37 cellular contexts compared by ENCODE assay signal in the genomic region with DNA sequence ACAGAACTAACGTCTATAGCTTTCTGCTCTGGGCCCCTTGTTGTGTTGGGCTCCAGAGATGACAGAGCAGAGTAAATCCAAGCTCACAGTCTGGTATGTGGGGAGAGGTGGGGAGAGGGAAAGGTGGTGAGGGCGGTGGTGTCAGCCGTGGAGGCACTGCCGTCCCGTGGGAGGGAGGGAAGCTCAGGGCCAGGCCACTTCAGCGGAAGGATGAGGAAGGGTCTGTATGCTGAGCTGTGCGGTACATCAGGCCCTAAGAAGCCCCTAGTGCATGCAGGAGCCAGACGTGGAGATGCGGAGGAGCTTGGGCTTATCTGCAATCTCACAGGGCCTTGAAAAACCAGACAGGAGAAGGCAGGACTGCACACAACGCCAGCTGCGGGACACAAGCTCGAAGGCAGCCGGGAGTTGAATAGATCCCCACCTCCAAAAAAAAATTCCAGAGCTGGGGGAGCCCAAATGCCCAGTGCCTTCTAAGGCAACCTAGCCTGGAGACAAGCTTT. TPM values are rescaled to one million over a fixed set of nuclear protein-coding genes. Genes with fewer than 3 reads are reported as not detected.
"Had no signal": no experiment of that assay in that cellular context is flagged by ENCODE, and none has a peak within 500 bp of the region (broad histone marks: within the 10 kb centered on the region; RNA-seq: fewer than 3 reads in every experiment).

No MANE protein-coding gene starts in this region.

- H3K4me3 ChIP-seq: adrenal gland, body of pancreas, colonic mucosa, esophagus squamous epithelium, gastroesophageal sphincter had no signal

- H3K4me3 Mint-ChIP-seq: activated CD4-positive, alpha-beta memory T cell treated with anti-CD3 and anti-CD28 coated beads for 36 hours; activated CD4-positive, alpha-beta T cell treated with anti-CD3 and anti-CD28 coated beads for 36 hours; activated CD4-positive, alpha-beta T cell treated with anti-CD3 and anti-CD28 coated beads, Interleukin-2, amount 10 ng/mL, durations not matched to agents 24 days and 14 days; activated CD8-positive, alpha-beta memory T cell treated with anti-CD3 and anti-CD28 coated beads, Interleukin-2, amount 10 ng/mL, durations not matched to agents 7 days and 5 days; activated CD8-positive, alpha-beta T cell treated with anti-CD3 and anti-CD28 coated beads, Interleukin-2, amount 10 ng/mL, durations not matched to agents 7 days and 5 days; activated naive CD4-positive, alpha-beta T cell treated with anti-CD3 and anti-CD28 coated beads for 36 hours; activated naive CD4-positive, alpha-beta T cell treated with anti-CD3 and anti-CD28 coated beads, Interleukin-2, amount 50 U/mL, for 24 hours; activated naive CD8-positive, alpha-beta T cell treated with anti-CD3 and anti-CD28 coated beads for 36 hours; activated naive CD8-positive, alpha-beta T cell treated with anti-CD3 and anti-CD28 coated beads, Interleukin-2, amount 50 U/mL, for 24 hours; activated T-helper 1 cell treated with anti-CD3 and anti-CD28 coated beads, Interleukin-12 subunit alpha, Interleukin-12 subunit beta, Interleukin-2, Interleukin-4 antibody, amounts not matched to agents 30 ng/mL and 10 ng/mL and 1 ng/mL, durations not matched to agents 14 hours and 24 hours and 36 hours had no signal

- H3K27me3 ChIP-seq: body of pancreas, colonic mucosa had no signal

- H3K36me3 ChIP-seq: adrenal gland, colonic mucosa, esophagus squamous epithelium, gastroesophageal sphincter had no signal

- H3K4me1 ChIP-seq: adrenal gland, colonic mucosa had no signal

- H3K9me3 ChIP-seq: adrenal gland, body of pancreas, colonic mucosa, esophagus squamous epithelium, gastroesophageal sphincter had no signal

- H3K9me3 Mint-ChIP-seq: activated CD4-positive, alpha-beta memory T cell treated with anti-CD3 and anti-CD28 coated beads for 36 hours; activated CD4-positive, alpha-beta T cell treated with anti-CD3 and anti-CD28 coated beads, Interleukin-2, amount 10 ng/mL, durations not matched to agents 24 days and 14 days; activated naive CD4-positive, alpha-beta T cell treated with anti-CD3 and anti-CD28 coated beads for 36 hours; activated naive CD4-positive, alpha-beta T cell treated with anti-CD3 and anti-CD28 coated beads, Interleukin-2, amount 50 U/mL, for 24 hours; activated naive CD8-positive, alpha-beta T cell treated with anti-CD3 and anti-CD28 coated beads for 36 hours; activated naive CD8-positive, alpha-beta T cell treated with anti-CD3 and anti-CD28 coated beads, Interleukin-2, amount 50 U/mL, for 24 hours; activated T-helper 1 cell treated with anti-CD3 and anti-CD28 coated beads, Interleukin-12 subunit alpha, Interleukin-12 subunit beta, Interleukin-2, Interleukin-4 antibody, amounts not matched to agents 30 ng/mL and 10 ng/mL and 1 ng/mL, durations not matched to agents 14 hours and 24 hours and 36 hours; activated T-helper 2 cell treated with anti-CD3 and anti-CD28 coated beads, Interferon-gamma antibody, Interleukin-2, Interleukin-4, amounts not matched to agents 10 μg/mL and 5 μg/mL and 100 μg/mL, durations not matched to agents 14 hours and 24 hours and 36 hours had no signal

- H3K27ac ChIP-seq: adrenal gland, body of pancreas, colonic mucosa, epithelial cell of prostate, esophagus squamous epithelium, gastroesophageal sphincter had no signal

- H3K27ac Mint-ChIP-seq: activated CD4-positive, alpha-beta memory T cell treated with anti-CD3 and anti-CD28 coated beads for 36 hours; activated CD4-positive, alpha-beta T cell treated with anti-CD3 and anti-CD28 coated beads for 36 hours; activated CD4-positive, alpha-beta T cell treated with anti-CD3 and anti-CD28 coated beads, Interleukin-2, amount 10 ng/mL, durations not matched to agents 24 days and 14 days; activated CD8-positive, alpha-beta memory T cell treated with anti-CD3 and anti-CD28 coated beads, Interleukin-2, amount 10 ng/mL, durations not matched to agents 7 days and 5 days; activated CD8-positive, alpha-beta T cell treated with anti-CD3 and anti-CD28 coated beads, Interleukin-2, amount 10 ng/mL, durations not matched to agents 7 days and 5 days; activated naive CD4-positive, alpha-beta T cell treated with anti-CD3 and anti-CD28 coated beads for 36 hours; activated naive CD4-positive, alpha-beta T cell treated with anti-CD3 and anti-CD28 coated beads, Interleukin-2, amount 50 U/mL, for 24 hours; activated naive CD8-positive, alpha-beta T cell treated with anti-CD3 and anti-CD28 coated beads for 36 hours; activated naive CD8-positive, alpha-beta T cell treated with anti-CD3 and anti-CD28 coated beads, Interleukin-2, amount 50 U/mL, for 24 hours; activated T-helper 1 cell treated with anti-CD3 and anti-CD28 coated beads, Interleukin-12 subunit alpha, Interleukin-12 subunit beta, Interleukin-2, Interleukin-4 antibody, amounts not matched to agents 30 ng/mL and 10 ng/mL and 1 ng/mL, durations not matched to agents 14 hours and 24 hours and 36 hours; activated T-helper 2 cell treated with anti-CD3 and anti-CD28 coated beads, Interferon-gamma antibody, Interleukin-2, Interleukin-4, amounts not matched to agents 10 μg/mL and 5 μg/mL and 100 μg/mL, durations not matched to agents 14 hours and 24 hours and 36 hours had no signal

- DNase-seq: activated CD4-positive, alpha-beta memory T cell treated with anti-CD3 and anti-CD28 coated beads for 36 hours; activated CD4-positive, alpha-beta T cell treated with anti-CD3 and anti-CD28 coated beads for 36 hours; activated CD4-positive, alpha-beta T cell treated with anti-CD3 and anti-CD28 coated beads, Interleukin-2, amount 10 ng/mL, durations not matched to agents 24 days and 14 days; activated CD4-positive, CD25-positive, alpha-beta regulatory T cell; activated CD4-positive, CD25-positive, alpha-beta regulatory T cell treated with anti-CD3 and anti-CD28 coated beads, Interleukin-2, amount 50 U/mL, for 72 hours; activated CD8-positive, alpha-beta memory T cell treated with anti-CD3 and anti-CD28 coated beads, Interleukin-2, amount 10 ng/mL, durations not matched to agents 7 days and 5 days; activated CD8-positive, alpha-beta memory T cell treated with anti-CD3 and anti-CD28 coated beads, Interleukin-2, amount 50 U/mL, for 4 hours; activated CD8-positive, alpha-beta T cell treated with anti-CD3 and anti-CD28 coated beads, Interleukin-2, amount 10 ng/mL, durations not matched to agents 7 days and 5 days; activated effector memory CD4-positive, alpha-beta T cell treated with anti-CD3 and anti-CD28 coated beads, Interleukin-2, amount 50 U/mL, for 16 hours; activated naive CD4-positive, alpha-beta T cell treated with anti-CD3 and anti-CD28 coated beads for 36 hours; activated naive CD8-positive, alpha-beta T cell treated with anti-CD3 and anti-CD28 coated beads for 36 hours; activated naive CD8-positive, alpha-beta T cell treated with anti-CD3 and anti-CD28 coated beads, Interleukin-2, amount 50 U/mL, for 24 hours; activated T-cell treated with anti-CD3 and anti-CD28 coated beads, Interleukin-2, amount 50 U/mL, for 1 hour; activated T-cell treated with anti-CD3 and anti-CD28 coated beads, Interleukin-2, amount 50 U/mL, for 48 hours; adrenal gland; amygdala; aorta; body of pancreas; caudate nucleus; colonic mucosa; effector CD8-positive, alpha-beta T cell; esophagus squamous epithelium; foreskin melanocyte; T-helper 2 cell had no signal

- ATAC-seq: activated CD4-positive, alpha-beta T cell treated with anti-CD3 and anti-CD28 coated beads for 36 hours; activated CD8-positive, alpha-beta memory T cell treated with anti-CD3 and anti-CD28 coated beads, Interleukin-2, amount 10 ng/mL, durations not matched to agents 7 days and 5 days; activated CD8-positive, alpha-beta T cell treated with anti-CD3 and anti-CD28 coated beads, Interleukin-2, amount 10 ng/mL, durations not matched to agents 7 days and 5 days; activated naive CD8-positive, alpha-beta T cell treated with anti-CD3 and anti-CD28 coated beads, Interleukin-2, amount 50 U/mL, for 24 hours; body of pancreas; gastroesophageal sphincter had no signal

- H3K36me3 Mint-ChIP-seq: activated CD4-positive, alpha-beta memory T cell treated with anti-CD3 and anti-CD28 coated beads for 36 hours; activated CD8-positive, alpha-beta memory T cell treated with anti-CD3 and anti-CD28 coated beads, Interleukin-2, amount 10 ng/mL, durations not matched to agents 7 days and 5 days; activated naive CD4-positive, alpha-beta T cell treated with anti-CD3 and anti-CD28 coated beads, Interleukin-2, amount 50 U/mL, for 24 hours; activated naive CD8-positive, alpha-beta T cell treated with anti-CD3 and anti-CD28 coated beads for 36 hours had no signal

RNA-seq across cellular contexts. Expression of a gene that starts 1.5 kb away (rescaled TPM):
- total RNA-seq: activated CD4-positive, alpha-beta memory T cell treated with anti-CD3 and anti-CD28 coated beads for 36 hours; activated CD4-positive, alpha-beta T cell treated with anti-CD3 and anti-CD28 coated beads for 36 hours; activated CD4-positive, alpha-beta T cell treated with anti-CD3 and anti-CD28 coated beads, Interleukin-2, amount 10 ng/mL, durations not matched to agents 24 days and 14 days; activated CD8-positive, alpha-beta memory T cell treated with anti-CD3 and anti-CD28 coated beads for 36 hours; activated CD8-positive, alpha-beta memory T cell treated with anti-CD3 and anti-CD28 coated beads, Interleukin-2, amount 10 ng/mL, durations not matched to agents 7 days and 5 days; activated CD8-positive, alpha-beta T cell treated with anti-CD3 and anti-CD28 coated beads, Interleukin-2, amount 10 ng/mL, durations not matched to agents 7 days and 5 days; activated naive CD4-positive, alpha-beta T cell treated with anti-CD3 and anti-CD28 coated beads for 36 hours; activated naive CD8-positive, alpha-beta T cell treated with anti-CD3 and anti-CD28 coated beads for 36 hours; activated T-helper 1 cell treated with anti-CD3 and anti-CD28 coated beads, Interleukin-12 subunit alpha, Interleukin-12 subunit beta, Interleukin-2, Interleukin-4 antibody, amounts not matched to agents 30 ng/mL and 10 ng/mL and 1 ng/mL, durations not matched to agents 14 hours and 24 hours and 36 hours; activated T-helper 2 cell treated with anti-CD3 and anti-CD28 coated beads, Interferon-gamma antibody, Interleukin-2, Interleukin-4, amounts not matched to agents 10 μg/mL and 5 μg/mL and 100 μg/mL, durations not matched to agents 14 hours and 24 hours and 36 hours; adrenal gland; aorta; body of pancreas; colonic mucosa; dermis microvascular lymphatic vessel endothelial cell; endothelial cell of umbilical vein; esophagus squamous epithelium; fibroblast of lung; fibroblast of villous mesenchyme; gastroesophageal sphincter; glomerular endothelial cell; T-helper 1 cell treated with Interleukin-12 subunit alpha and Interleukin-12 subunit beta and Interleukin-4 antibody, amounts not matched to agents 30 ng/mL and 1 ng/mL, for 36 hours had no signal
- polyA plus RNA-seq: adrenal gland, aorta, endothelial cell of umbilical vein, esophagus, fibroblast of lung had no signal

RNA-seq across cellular contexts. Expression of a gene that starts 9.2 kb away (rescaled TPM):
- total RNA-seq: activated CD4-positive, alpha-beta memory T cell treated with anti-CD3 and anti-CD28 coated beads for 36 hours; activated CD4-positive, alpha-beta T cell treated with anti-CD3 and anti-CD28 coated beads for 36 hours; activated CD4-positive, alpha-beta T cell treated with anti-CD3 and anti-CD28 coated beads, Interleukin-2, amount 10 ng/mL, durations not matched to agents 24 days and 14 days; activated CD8-positive, alpha-beta memory T cell treated with anti-CD3 and anti-CD28 coated beads for 36 hours; activated CD8-positive, alpha-beta memory T cell treated with anti-CD3 and anti-CD28 coated beads, Interleukin-2, amount 10 ng/mL, durations not matched to agents 7 days and 5 days; activated CD8-positive, alpha-beta T cell treated with anti-CD3 and anti-CD28 coated beads, Interleukin-2, amount 10 ng/mL, durations not matched to agents 7 days and 5 days; activated naive CD4-positive, alpha-beta T cell treated with anti-CD3 and anti-CD28 coated beads for 36 hours; activated naive CD8-positive, alpha-beta T cell treated with anti-CD3 and anti-CD28 coated beads for 36 hours; activated T-helper 1 cell treated with anti-CD3 and anti-CD28 coated beads, Interleukin-12 subunit alpha, Interleukin-12 subunit beta, Interleukin-2, Interleukin-4 antibody, amounts not matched to agents 30 ng/mL and 10 ng/mL and 1 ng/mL, durations not matched to agents 14 hours and 24 hours and 36 hours; activated T-helper 2 cell treated with anti-CD3 and anti-CD28 coated beads, Interferon-gamma antibody, Interleukin-2, Interleukin-4, amounts not matched to agents 10 μg/mL and 5 μg/mL and 100 μg/mL, durations not matched to agents 14 hours and 24 hours and 36 hours; adrenal gland; aorta; body of pancreas; colonic mucosa; dermis microvascular lymphatic vessel endothelial cell; endothelial cell of umbilical vein; esophagus squamous epithelium; fibroblast of lung; fibroblast of villous mesenchyme; gastroesophageal sphincter; glomerular endothelial cell; T-helper 1 cell treated with Interleukin-12 subunit alpha and Interleukin-12 subunit beta and Interleukin-4 antibody, amounts not matched to agents 30 ng/mL and 1 ng/mL, for 36 hours had no signal
- polyA plus RNA-seq: adrenal gland, aorta, endothelial cell of umbilical vein, esophagus, fibroblast of lung had no signal

RNA-seq across cellular contexts. Expression of a gene that starts 22.9 kb away (rescaled TPM):
- total RNA-seq: activated CD4-positive, alpha-beta memory T cell treated with anti-CD3 and anti-CD28 coated beads for 36 hours; activated CD4-positive, alpha-beta T cell treated with anti-CD3 and anti-CD28 coated beads for 36 hours; activated CD4-positive, alpha-beta T cell treated with anti-CD3 and anti-CD28 coated beads, Interleukin-2, amount 10 ng/mL, durations not matched to agents 24 days and 14 days; activated CD8-positive, alpha-beta memory T cell treated with anti-CD3 and anti-CD28 coated beads for 36 hours; activated CD8-positive, alpha-beta memory T cell treated with anti-CD3 and anti-CD28 coated beads, Interleukin-2, amount 10 ng/mL, durations not matched to agents 7 days and 5 days; activated CD8-positive, alpha-beta T cell treated with anti-CD3 and anti-CD28 coated beads, Interleukin-2, amount 10 ng/mL, durations not matched to agents 7 days and 5 days; activated naive CD4-positive, alpha-beta T cell treated with anti-CD3 and anti-CD28 coated beads for 36 hours; activated naive CD8-positive, alpha-beta T cell treated with anti-CD3 and anti-CD28 coated beads for 36 hours; activated T-helper 1 cell treated with anti-CD3 and anti-CD28 coated beads, Interleukin-12 subunit alpha, Interleukin-12 subunit beta, Interleukin-2, Interleukin-4 antibody, amounts not matched to agents 30 ng/mL and 10 ng/mL and 1 ng/mL, durations not matched to agents 14 hours and 24 hours and 36 hours; activated T-helper 2 cell treated with anti-CD3 and anti-CD28 coated beads, Interferon-gamma antibody, Interleukin-2, Interleukin-4, amounts not matched to agents 10 μg/mL and 5 μg/mL and 100 μg/mL, durations not matched to agents 14 hours and 24 hours and 36 hours; adrenal gland; aorta; body of pancreas; colonic mucosa; dermis microvascular lymphatic vessel endothelial cell; endothelial cell of umbilical vein; esophagus squamous epithelium; fibroblast of lung; fibroblast of villous mesenchyme; gastroesophageal sphincter; glomerular endothelial cell; T-helper 1 cell treated with Interleukin-12 subunit alpha and Interleukin-12 subunit beta and Interleukin-4 antibody, amounts not matched to agents 30 ng/mL and 1 ng/mL, for 36 hours had no signal
- polyA plus RNA-seq: adrenal gland, aorta, endothelial cell of umbilical vein, esophagus, fibroblast of lung had no signal

RNA-seq across cellular contexts. Expression of a gene that starts 33.0 kb away (rescaled TPM):
- total RNA-seq: activated CD4-positive, alpha-beta memory T cell treated with anti-CD3 and anti-CD28 coated beads for 36 hours; activated CD4-positive, alpha-beta T cell treated with anti-CD3 and anti-CD28 coated beads for 36 hours; activated CD4-positive, alpha-beta T cell treated with anti-CD3 and anti-CD28 coated beads, Interleukin-2, amount 10 ng/mL, durations not matched to agents 24 days and 14 days; activated CD8-positive, alpha-beta memory T cell treated with anti-CD3 and anti-CD28 coated beads for 36 hours; activated CD8-positive, alpha-beta memory T cell treated with anti-CD3 and anti-CD28 coated beads, Interleukin-2, amount 10 ng/mL, durations not matched to agents 7 days and 5 days; activated CD8-positive, alpha-beta T cell treated with anti-CD3 and anti-CD28 coated beads, Interleukin-2, amount 10 ng/mL, durations not matched to agents 7 days and 5 days; activated naive CD4-positive, alpha-beta T cell treated with anti-CD3 and anti-CD28 coated beads for 36 hours; activated naive CD8-positive, alpha-beta T cell treated with anti-CD3 and anti-CD28 coated beads for 36 hours; activated T-helper 1 cell treated with anti-CD3 and anti-CD28 coated beads, Interleukin-12 subunit alpha, Interleukin-12 subunit beta, Interleukin-2, Interleukin-4 antibody, amounts not matched to agents 30 ng/mL and 10 ng/mL and 1 ng/mL, durations not matched to agents 14 hours and 24 hours and 36 hours; activated T-helper 2 cell treated with anti-CD3 and anti-CD28 coated beads, Interferon-gamma antibody, Interleukin-2, Interleukin-4, amounts not matched to agents 10 μg/mL and 5 μg/mL and 100 μg/mL, durations not matched to agents 14 hours and 24 hours and 36 hours; adrenal gland; aorta; body of pancreas; colonic mucosa; dermis microvascular lymphatic vessel endothelial cell; endothelial cell of umbilical vein; esophagus squamous epithelium; fibroblast of lung; fibroblast of villous mesenchyme; gastroesophageal sphincter; glomerular endothelial cell; T-helper 1 cell treated with Interleukin-12 subunit alpha and Interleukin-12 subunit beta and Interleukin-4 antibody, amounts not matched to agents 30 ng/mL and 1 ng/mL, for 36 hours had no signal
- polyA plus RNA-seq: adrenal gland, aorta, endothelial cell of umbilical vein, esophagus, fibroblast of lung had no signal

RNA-seq across cellular contexts. Expression of a gene that starts 46.0 kb away (rescaled TPM):
- total RNA-seq: activated CD4-positive, alpha-beta memory T cell treated with anti-CD3 and anti-CD28 coated beads for 36 hours; activated CD4-positive, alpha-beta T cell treated with anti-CD3 and anti-CD28 coated beads for 36 hours; activated CD4-positive, alpha-beta T cell treated with anti-CD3 and anti-CD28 coated beads, Interleukin-2, amount 10 ng/mL, durations not matched to agents 24 days and 14 days; activated CD8-positive, alpha-beta memory T cell treated with anti-CD3 and anti-CD28 coated beads for 36 hours; activated CD8-positive, alpha-beta memory T cell treated with anti-CD3 and anti-CD28 coated beads, Interleukin-2, amount 10 ng/mL, durations not matched to agents 7 days and 5 days; activated CD8-positive, alpha-beta T cell treated with anti-CD3 and anti-CD28 coated beads, Interleukin-2, amount 10 ng/mL, durations not matched to agents 7 days and 5 days; activated naive CD4-positive, alpha-beta T cell treated with anti-CD3 and anti-CD28 coated beads for 36 hours; activated naive CD8-positive, alpha-beta T cell treated with anti-CD3 and anti-CD28 coated beads for 36 hours; activated T-helper 1 cell treated with anti-CD3 and anti-CD28 coated beads, Interleukin-12 subunit alpha, Interleukin-12 subunit beta, Interleukin-2, Interleukin-4 antibody, amounts not matched to agents 30 ng/mL and 10 ng/mL and 1 ng/mL, durations not matched to agents 14 hours and 24 hours and 36 hours; activated T-helper 2 cell treated with anti-CD3 and anti-CD28 coated beads, Interferon-gamma antibody, Interleukin-2, Interleukin-4, amounts not matched to agents 10 μg/mL and 5 μg/mL and 100 μg/mL, durations not matched to agents 14 hours and 24 hours and 36 hours; adrenal gland; aorta; body of pancreas; colonic mucosa; dermis microvascular lymphatic vessel endothelial cell; endothelial cell of umbilical vein; esophagus squamous epithelium; fibroblast of lung; fibroblast of villous mesenchyme; gastroesophageal sphincter; glomerular endothelial cell; T-helper 1 cell treated with Interleukin-12 subunit alpha and Interleukin-12 subunit beta and Interleukin-4 antibody, amounts not matched to agents 30 ng/mL and 1 ng/mL, for 36 hours had no signal
- polyA plus RNA-seq: aorta, endothelial cell of umbilical vein, esophagus, fibroblast of lung had no signal
